10 cellular contexts compared by ENCODE assay signal in genomic region chr11:112961146-112961668, GRCh38. TPM values are rescaled to one million over a fixed set of nuclear protein-coding genes. Genes with fewer than 3 reads are reported as not detected.
DNase-seq lines count a peak whose midpoint lies in the region; ATAC-seq and TF ChIP-seq lines count a peak whose summit lies in the region.
"Had no signal": no experiment of that assay in that cellular context is flagged by ENCODE, and none has a peak within 500 bp of the region (broad histone marks: within the 10 kb centered on the region; RNA-seq: fewer than 3 reads in every experiment).

Gene NCAM1 (plus strand): TSS chr11:112961420.

- no peak for TF ChIP-seq EP300 in suprapubic skin (IDR thresholded peaks at IDR 0.05)

- under 1% methylated on average over 28 of the region's 28 CpGs for WGBS in suprapubic skin

- POLR2A ChIA-PET in WTC11 (lab: Charles Lee): no interaction called here

- DNase-seq in activated CD4-positive, alpha-beta T cell treated with anti-CD3 and anti-CD28 coated beads for 48 hours: peak; percentile 31
- no peak for DNase-seq in activated CD4-positive, alpha-beta T cell treated with anti-CD3 and anti-CD28 coated beads for 4 hours
- DNase-seq in NCI-H2081 treated with DMSO at 0.1 percent for 48 hours (lab: John Stamatoyannopoulos, UW) (peak; percentile 95), WTC11 (ENCODE audit: low spot score) (peak; percentile 97), fibroblast of gingiva (ENCODE audit: low read depth) (peak; percentile 33), middle frontal gyrus (ENCODE audit: extremely low spot score, low spot score) (peak; percentile 70), suprapubic skin (ENCODE audit: low spot score in 2 of 2) (peak; percentile 59 to 77)
- DNase-seq in stimulated activated naive CD4-positive, alpha-beta T cell treated with Interleukin-2 at 50 U/mL for 16 hours (lab: John Stamatoyannopoulos, UW): no peak

- no peak for TF ChIP-seq POLR2A in suprapubic skin (IDR thresholded peaks at IDR 0.05)

- CTCF ChIA-PET in WTC11 (lab: Charles Lee): interaction anchor here (0.7 to 1.6 kb wide), 7 partner anchors 66 to 373 kb away, joined by 3 to 9 read pairs (median 4); no protein-coding TSS in a partner anchor

- peaks cover 62% of the 10 kb centered on the region for H3K27me3 Mint-ChIP-seq in WTC11 (ENCODE audit: low read depth)

- no peaks in the 10 kb centered on the region for H3K36me3 Mint-ChIP-seq in WTC11

- no peaks in the 10 kb centered on the region for H3K9me3 Mint-ChIP-seq in WTC11

- TF ChIP-seq CTCF in WTC11 (IDR thresholded peaks at IDR 0.05) (no peak), suprapubic skin (IDR thresholded peaks at IDR 0.05) (no peak)

- peaks cover 29% of the 10 kb centered on the region for H3K4me1 ChIP-seq in suprapubic skin

- no peak within 1 kb of the TSS for H3K27ac ChIP-seq in suprapubic skin
- H3K27ac ChIP-seq: C4-2B had no signal

- H3K36me3 ChIP-seq in suprapubic skin: no peaks in the 10 kb centered on the region

- peaks cover 13% of the 10 kb centered on the region for H3K4me1 Mint-ChIP-seq in WTC11

- H3K27me3 ChIP-seq in suprapubic skin: peaks cover 79% of the 10 kb centered on the region

- H3K4me3 ChIP-seq in suprapubic skin: peak within 1 kb of the TSS; percentile 55

- peak; percentile 82 for ATAC-seq in WTC11

- H3K27ac Mint-ChIP-seq in WTC11: no peak within 1 kb of the TSS
- H3K27ac Mint-ChIP-seq: activated naive CD4-positive, alpha-beta T cell treated with anti-CD3 and anti-CD28 coated beads, Interleukin-2, amount 50 U/mL, for 72 hours had no signal

- H3K9me3 ChIP-seq in suprapubic skin: no peaks in the 10 kb centered on the region

- peak within 1 kb of the TSS; percentile 92 for H3K4me3 Mint-ChIP-seq in WTC11

TF ChIP-seq in WTC11, 78 proteins besides CTCF, POLR2A, EP300 and RAD21 (continues in another document):
- no peak for TF ChIP-seq MLX (CRISPR knock-in tag; IDR thresholded peaks at IDR 0.05)
- TF ChIP-seq ZSCAN18 (CRISPR knock-in tag; IDR thresholded peaks at IDR 0.05): no peak
- no peak for TF ChIP-seq GRHL2 (CRISPR knock-in tag; IDR thresholded peaks at IDR 0.05; ENCODE audit: insufficient replicate concordance, severe bottlenecking)
- no peak for TF ChIP-seq ZNF396 (CRISPR knock-in tag; IDR thresholded peaks at IDR 0.05; ENCODE audit: borderline replicate concordance)
- no peak for TF ChIP-seq JUN (CRISPR knock-in tag; IDR thresholded peaks at IDR 0.05)
- TF ChIP-seq ZNF219 (CRISPR knock-in tag; IDR thresholded peaks at IDR 0.05; ENCODE audit: borderline replicate concordance): no peak
- TF ChIP-seq IRF1 (CRISPR knock-in tag; IDR thresholded peaks at IDR 0.05): no peak
- no peak for TF ChIP-seq IRF2 (CRISPR knock-in tag; IDR thresholded peaks at IDR 0.05; ENCODE audit: borderline replicate concordance, low read depth)
- no peak for TF ChIP-seq E2F4 (CRISPR knock-in tag; IDR thresholded peaks at IDR 0.05; ENCODE audit: borderline replicate concordance, low read depth)
- TF ChIP-seq E2F1 (CRISPR knock-in tag; IDR thresholded peaks at IDR 0.05): 0 out of 2 replicates have a peak, but pooled peaks have one; percentile 44
- TF ChIP-seq ZNF425 (CRISPR knock-in tag; conservative IDR thresholded peaks at IDR 0.05): no peak
- TF ChIP-seq PRRX2 (CRISPR knock-in tag; IDR thresholded peaks at IDR 0.05): no peak
- no peak for TF ChIP-seq ATF6 (CRISPR knock-in tag; IDR thresholded peaks at IDR 0.05)
- TF ChIP-seq MAX (CRISPR knock-in tag; IDR thresholded peaks at IDR 0.05): peak; percentile 85
- TF ChIP-seq MXD4 (CRISPR knock-in tag; IDR thresholded peaks at IDR 0.05; ENCODE audit: borderline replicate concordance): no peak
- no peak for TF ChIP-seq GABPB1 (CRISPR knock-in tag; IDR thresholded peaks at IDR 0.05)
- 0 out of 2 replicates have a peak, but pooled peaks have one; percentile 53 for TF ChIP-seq KAT7 (CRISPR knock-in tag; IDR thresholded peaks at IDR 0.05; ENCODE audit: borderline replicate concordance)
- peak; percentile 93 for TF ChIP-seq TEAD1 (CRISPR knock-in tag; IDR thresholded peaks at IDR 0.05)
- TF ChIP-seq CREB1 (CRISPR knock-in tag; IDR thresholded peaks at IDR 0.05): no peak
- no peak for TF ChIP-seq TCF7 (CRISPR knock-in tag; IDR thresholded peaks at IDR 0.05; ENCODE audit: low read depth)

RNA-seq across cellular contexts. Expression of gene NCAM1, which starts in this region (rescaled TPM):
- 5.4 to 5.9 TPM (median 5.5 TPM) in 3 replicates for total RNA-seq in WTC11 (2021)
- 1 to 10 TPM in 3 of 4 donors, under 1 TPM in 1; 0.98 to 3.3 (median 1.9) TPM for total RNA-seq in suprapubic skin

Comparison
In these comparisons a context has a peak if more than half of its experiments do, and no peak if none do; other contexts are left out.
1. DNase-seq: peak in activated CD4-positive, alpha-beta T cell treated with anti-CD3 and anti-CD28 coated beads for 48 hours (single experiment), NCI-H2081 treated with DMSO at 0.1 percent for 48 hours (single experiment), WTC11 (single experiment), fibroblast of gingiva (single experiment), middle frontal gyrus (single experiment) and suprapubic skin (2 of 2); none in activated CD4-positive, alpha-beta T cell treated with anti-CD3 and anti-CD28 coated beads for 4 hours (0 of 2) and stimulated activated naive CD4-positive, alpha-beta T cell treated with Interleukin-2 at 50 U/mL for 16 hours (single experiment).